ENCODE assay signal across 1 cellular context in genomic region chr5:128596071-128596470, GRCh38.
TF ChIP-seq lines count a peak whose summit lies in the region.

No MANE protein-coding gene starts in this region.

TF ChIP-seq in IMR-90, 13 proteins besides CTCF, POLR2A, EP300 and RAD21 (continued from another document):
- no peak for TF ChIP-seq RCOR1 (IDR thresholded peaks at IDR 0.05; ENCODE audit: insufficient replicate concordance, low read length)
- no peak for TF ChIP-seq FOS (IDR thresholded peaks at IDR 0.05; ENCODE audit: low read depth, low read length)
- TF ChIP-seq CEBPB (IDR thresholded peaks at IDR 0.05; ENCODE audit: low read depth, low read length) = no peak
- TF ChIP-seq BHLHE40 (IDR thresholded peaks at IDR 0.05; ENCODE audit: low read depth, low read length) = no peak
- TF ChIP-seq SMC3 (IDR thresholded peaks at IDR 0.05; ENCODE audit: low read depth, low read length) = no peak
